Comparison of ENCODE assay signal across 8 cellular contexts in the genomic region with DNA sequence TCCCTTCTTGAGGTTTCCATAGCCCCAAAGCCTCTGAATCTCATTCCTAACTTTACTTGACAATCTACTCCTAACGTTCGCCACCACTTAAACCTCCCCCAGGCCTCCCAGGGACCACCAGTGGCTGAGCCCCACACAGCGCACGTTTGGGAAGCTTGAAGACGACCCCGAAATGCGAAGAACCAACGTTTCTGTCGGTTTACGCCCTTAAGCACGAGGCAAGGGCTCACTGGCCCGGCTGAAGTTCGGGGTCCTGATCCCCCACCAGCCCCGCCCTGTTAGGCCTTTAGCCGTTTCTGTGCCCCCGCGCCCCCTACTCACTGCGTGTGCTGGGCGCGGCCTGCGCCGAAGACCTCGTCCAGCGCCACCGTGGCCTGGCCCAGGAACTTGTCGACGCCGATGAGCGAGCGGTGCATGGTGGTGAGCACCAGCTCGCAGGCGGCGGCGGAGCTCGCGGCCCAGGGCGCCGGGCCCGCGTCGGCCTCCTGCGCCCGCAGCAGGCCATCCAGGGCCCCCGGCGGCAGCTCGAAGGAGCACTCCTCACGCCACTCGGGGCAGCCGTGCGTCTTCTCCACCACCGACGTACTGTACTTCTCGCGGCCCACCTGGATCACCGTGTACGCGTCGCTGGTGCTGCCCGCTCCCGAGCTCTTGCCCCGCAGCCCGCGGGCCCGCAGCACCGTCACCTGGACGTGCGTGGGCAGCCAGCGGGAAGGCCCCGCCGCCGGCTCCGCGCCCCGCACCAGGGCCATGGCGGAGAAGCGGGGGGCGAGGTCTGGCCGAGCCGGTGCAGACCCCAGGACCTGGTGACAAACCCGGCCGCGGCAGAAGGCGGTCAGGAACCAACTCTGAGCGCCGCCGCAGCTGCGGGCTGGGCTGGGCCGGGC. TPM values are rescaled to one million over a fixed set of nuclear protein-coding genes. Genes with fewer than 3 reads are reported as not detected.
DNase-seq lines count a peak whose midpoint lies in the region; ATAC-seq and TF ChIP-seq lines count a peak whose summit lies in the region.

No MANE protein-coding gene starts in this region.

- H3K4me3 Mint-ChIP-seq in activated T-helper 17 cell treated with anti-CD3 and anti-CD28 coated beads, Interleukin-2, amount 50 U/mL, for 72 hours = peak overlapping the region; percentile 92
- peak overlapping the region; percentile 83 for H3K4me3 Mint-ChIP-seq in osteocyte (ENCODE audit: unreplicated experiment)

- no peaks in the 10 kb centered on the region for H3K9me2 ChIP-seq in Karpas-422 (replicated peaks; ENCODE audit: insufficient read depth, low read length)

- peaks cover 20% of the 10 kb centered on the region for H3K4me1 Mint-ChIP-seq in activated T-helper 17 cell treated with anti-CD3 and anti-CD28 coated beads, Interleukin-2, amount 50 U/mL, for 72 hours
- peaks cover 38% of the 10 kb centered on the region for H3K4me1 Mint-ChIP-seq in osteocyte (ENCODE audit: unreplicated experiment)

- no peaks in the 10 kb centered on the region for H3K79me2 ChIP-seq in Karpas-422 (ENCODE audit: low read length)

- H4K20me1 ChIP-seq in Karpas-422 (ENCODE audit: insufficient read depth, low read depth, low read length) = no peaks in the 10 kb centered on the region

- H3K9ac ChIP-seq in Karpas-422 (ENCODE audit: low read length) = 0 out of 2 replicates have a peak overlapping the region, but pooled peaks have one; percentile 32

- DNase-seq in DMS53 treated with DMSO at 0.1 percent for 48 hours (lab: John Stamatoyannopoulos, UW; ENCODE audit: unreplicated experiment) = peak; percentile 22
- no peak for DNase-seq in Karpas-422
- peak; percentile 28 for DNase-seq in glomerular visceral epithelial cell (ENCODE audit: extremely low spot score)
- no peak for DNase-seq in osteocyte (ENCODE audit: extremely low spot score, unreplicated experiment)
- no peak for DNase-seq in epidermal melanocyte (ENCODE audit: insufficient read length, low spot score)

- H3K27ac Mint-ChIP-seq in activated T-helper 17 cell treated with anti-CD3 and anti-CD28 coated beads, Interleukin-2, amount 50 U/mL, for 72 hours = peak overlapping the region; percentile 91
- peak overlapping the region; percentile 87 for H3K27ac Mint-ChIP-seq in osteocyte (ENCODE audit: unreplicated experiment)

- no peak for TF ChIP-seq CTCF in osteocyte (IDR thresholded peaks at IDR 0.05)

- no peaks in the 10 kb centered on the region for H3K9me3 Mint-ChIP-seq in activated T-helper 17 cell treated with anti-CD3 and anti-CD28 coated beads, Interleukin-2, amount 50 U/mL, for 72 hours
- H3K9me3 Mint-ChIP-seq in osteocyte (ENCODE audit: unreplicated experiment) = no peaks in the 10 kb centered on the region

- peaks cover 10% of the 10 kb centered on the region for H3K4me1 ChIP-seq in Karpas-422 (ENCODE audit: low read length)

- ATAC-seq in GM21526 (IDR thresholded peaks at IDR 0.05; ENCODE audit: low FRiP score, unreplicated experiment) (peak; percentile 28), HG03097 (IDR thresholded peaks at IDR 0.05; ENCODE audit: low FRiP score, unreplicated experiment) (no peak)
- peak; percentile 34 for ATAC-seq in activated T-helper 17 cell treated with anti-CD3 and anti-CD28 coated beads, Interleukin-2, amount 50 U/mL, for 72 hours (replicated peaks)

- H3K4me2 ChIP-seq in Karpas-422 (ENCODE audit: low read depth, low read length, poor library complexity, severe bottlenecking) = peak overlapping the region; percentile 39

- no peak overlapping the region for H2AFZ ChIP-seq in Karpas-422 (ENCODE audit: low read length)

- no peak overlapping the region for H3K27ac ChIP-seq in Karpas-422 (ENCODE audit: low read length)

- no peaks in the 10 kb centered on the region for H3K36me3 ChIP-seq in Karpas-422 (ENCODE audit: insufficient read depth, low read length)

- H3K9me3 ChIP-seq in Karpas-422 (ENCODE audit: low read length) = no peaks in the 10 kb centered on the region

- H3K27me3 Mint-ChIP-seq in activated T-helper 17 cell treated with anti-CD3 and anti-CD28 coated beads, Interleukin-2, amount 50 U/mL, for 72 hours = no peaks in the 10 kb centered on the region
- H3K27me3 Mint-ChIP-seq in osteocyte (ENCODE audit: unreplicated experiment) = no peaks in the 10 kb centered on the region

- H3K4me3 ChIP-seq in Karpas-422 (ENCODE audit: low read length) = peak overlapping the region; percentile 51

- no peaks in the 10 kb centered on the region for H3K27me3 ChIP-seq in Karpas-422 (ENCODE audit: low read length)

- peaks cover 5% of the 10 kb centered on the region for H3K36me3 Mint-ChIP-seq in activated T-helper 17 cell treated with anti-CD3 and anti-CD28 coated beads, Interleukin-2, amount 50 U/mL, for 72 hours (ENCODE audit: low read depth)
- H3K36me3 Mint-ChIP-seq in osteocyte (ENCODE audit: unreplicated experiment) = no peaks in the 10 kb centered on the region

RNA-seq across cellular contexts. Expression of a gene that starts 0.5 kb away (rescaled TPM):
- total RNA-seq in Karpas-422 (2014; rRNA removed; shearing (Covaris generic); ENCODE audit: low replicate concordance) = 0.14 TPM in 1 of 2 replicates, not detected in the other
- total RNA-seq in activated T-helper 17 cell treated with anti-CD3 and anti-CD28 coated beads, Interleukin-2, amount 50 U/mL, for 72 hours = 10 to 100 TPM; 15.5 to 29.9 TPM
- 30.8 and 35.5 TPM in 2 replicates for total RNA-seq in osteocyte

RNA-seq across cellular contexts. Expression of a gene that starts 40.8 kb away (rescaled TPM):
- 4.2 and 5.1 TPM in 2 replicates for total RNA-seq in Karpas-422 (2014; rRNA removed; shearing (Covaris generic); ENCODE audit: low replicate concordance)
- 10 to 100 TPM in 1 of 2 donors, 1 to 10 TPM in 1; 7.6 to 10.3 TPM for total RNA-seq in activated T-helper 17 cell treated with anti-CD3 and anti-CD28 coated beads, Interleukin-2, amount 50 U/mL, for 72 hours
- 9.8 and 12.7 TPM in 2 replicates for total RNA-seq in osteocyte

Comparison
In these comparisons a context has a peak if more than half of its experiments do, and no peak if none do; other contexts are left out.
1. DNase-seq: peak in DMS53 treated with DMSO at 0.1 percent for 48 hours (single experiment) and glomerular visceral epithelial cell (single experiment); none in Karpas-422 (single experiment), osteocyte (single experiment) and epidermal melanocyte (single experiment).
2. RNA of a gene that starts 0.5 kb away (total RNA-seq): 30.8 to 35.5 TPM in osteocyte and 15.5 to 29.9 TPM in activated T-helper 17 cell treated with anti-CD3 and anti-CD28 coated beads, Interleukin-2, amount 50 U/mL, for 72 hours; 0.14 TPM in Karpas-422; every median in the first group is over 10 times any median in the second.